ENCODE assay signal across 8 cellular contexts in genomic region chr16:88238732-88239274, GRCh38.
DNase-seq lines count a peak whose midpoint lies in the region; ATAC-seq and TF ChIP-seq lines count a peak whose summit lies in the region.
"Not testable (repeated sequence)": the region's sequence is repeated elsewhere in the genome, so short reads cannot be mapped to it uniquely, and the experiment has no call there.

No MANE protein-coding gene starts in this region.

- H3K4me2 ChIP-seq in BLaER1 treated with 17β-estradiol and CSF1 and Interleukin-3, amounts not matched to agents 10 nM and 100 nM: peak overlapping the region in 7 of 11 experiments; percentile 18 to 76 (median 56); a peak in 13 of 22 replicates
- not testable (repeated sequence) for H3K4me2 ChIP-seq in trophoblast cell (ENCODE audit: low read length)

- H2AFZ ChIP-seq in trophoblast cell (ENCODE audit: insufficient read depth, low read length, poor library complexity): not testable (repeated sequence)

- not testable (repeated sequence) for H3K27ac Mint-ChIP-seq in central memory CD8-positive, alpha-beta T cell (ENCODE audit: low read depth)

- H2AK5ac ChIP-seq in trophoblast cell (ENCODE audit: low read length): not testable (repeated sequence)

- H4K12ac ChIP-seq in trophoblast cell (ENCODE audit: low read depth, low read length): not testable (repeated sequence)

- not testable (repeated sequence) for H3K36me3 ChIP-seq in BLaER1 treated with 17β-estradiol and CSF1 and Interleukin-3, amounts not matched to agents 10 nM and 100 nM; trophoblast cell (ENCODE audit: control insufficient read depth in 1 of 2, insufficient read depth in 2 of 2, low read length in 2 of 2)

- H3K27ac ChIP-seq in BLaER1 treated with 17β-estradiol and CSF1 and Interleukin-3, amounts not matched to agents 10 nM and 100 nM: not testable (repeated sequence)
- H3K27ac ChIP-seq in right cardiac atrium (ENCODE audit: low read length): peak overlapping the region; percentile 79
- H3K27ac ChIP-seq in trophoblast cell (ENCODE audit: low read depth, low read length): peak overlapping the region; percentile 80

- H3K79me1 ChIP-seq in trophoblast cell (ENCODE audit: low read length): peaks cover 20% of the 10 kb centered on the region

- H3K27me3 ChIP-seq in BLaER1 treated with 17β-estradiol and CSF1 and Interleukin-3, amounts not matched to agents 10 nM and 100 nM: peaks cover 0 to 15% (median 9%) of the 10 kb centered on the region in 11 experiments; a peak in 9 of 22 replicates
- H3K27me3 ChIP-seq in right cardiac atrium (ENCODE audit: control insufficient read depth, insufficient read depth); trophoblast cell (ENCODE audit: insufficient read depth, low read length): not testable (repeated sequence)

- H3K9me3 ChIP-seq in BLaER1 treated with 17β-estradiol and CSF1 and Interleukin-3, amounts not matched to agents 10 nM and 100 nM (replicated peaks in 1 of 11); right cardiac atrium (ENCODE audit: control insufficient read depth, low read length); trophoblast cell (ENCODE audit: insufficient read depth, low read depth, low read length): not testable (repeated sequence)

- not testable (repeated sequence) for H3K4me1 Mint-ChIP-seq in central memory CD8-positive, alpha-beta T cell

- H3K14ac ChIP-seq in trophoblast cell (ENCODE audit: low read length): not testable (repeated sequence)

- not testable (repeated sequence) for H3K23ac ChIP-seq in trophoblast cell (ENCODE audit: low read length)

- peaks cover 11 to 24% (median 16%) of the 10 kb centered on the region in 10 experiments; a peak in 17 of 20 replicates for H3K4me1 ChIP-seq in BLaER1 treated with 17β-estradiol and CSF1 and Interleukin-3, amounts not matched to agents 10 nM and 100 nM
- not testable (repeated sequence) for H3K4me1 ChIP-seq in right cardiac atrium (ENCODE audit: control insufficient read depth, insufficient read depth, low read length)
- peaks cover 24 to 33% of the 10 kb centered on the region in 2 experiments for H3K4me1 ChIP-seq in trophoblast cell (ENCODE audit: control insufficient read depth in 1 of 2, insufficient read depth in 2 of 2, low read length in 2 of 2)

- TF ChIP-seq CTCF in HFF-Myc (IDR thresholded peaks at IDR 0.05; ENCODE audit: low read depth, low read length, missing control alignments): not testable (repeated sequence)

- H3K4ac ChIP-seq in trophoblast cell (ENCODE audit: low read depth, low read length): not testable (repeated sequence)

- not testable (repeated sequence) for H3K79me2 ChIP-seq in trophoblast cell (ENCODE audit: control insufficient read depth, insufficient read depth, low read length, poor library complexity)

- H3K27me3 Mint-ChIP-seq in central memory CD8-positive, alpha-beta T cell: peaks cover 22% of the 10 kb centered on the region

- not testable (repeated sequence) for H3K18ac ChIP-seq in trophoblast cell (ENCODE audit: low read length)

- not testable (repeated sequence) for H4K20me1 ChIP-seq in BLaER1 treated with 17β-estradiol and CSF1 and Interleukin-3, amounts not matched to agents 10 nM and 100 nM

- H4K91ac ChIP-seq in trophoblast cell (ENCODE audit: low read depth, low read length): peak overlapping the region; percentile 81

- not testable (repeated sequence) for H3K9me3 Mint-ChIP-seq in central memory CD8-positive, alpha-beta T cell

- 21% methylated on average over 6 of the region's 8 CpGs for WGBS in right cardiac atrium
- no CpG with 5 or more reads among the region's 8 CpGs for WGBS in trophoblast cell (ENCODE audit: extremely low coverage, insufficient coverage, insufficient read length)

- H2BK5ac ChIP-seq in trophoblast cell (ENCODE audit: low read depth, low read length, poor library complexity): peak overlapping the region; percentile 39

- H3K36me3 Mint-ChIP-seq in central memory CD8-positive, alpha-beta T cell (ENCODE audit: insufficient read depth): not testable (repeated sequence)

- not testable (repeated sequence) for H3K4me3 Mint-ChIP-seq in central memory CD8-positive, alpha-beta T cell

- H2BK120ac ChIP-seq in trophoblast cell (ENCODE audit: insufficient read depth, low read length, poor library complexity): peak overlapping the region; percentile 76

- H3K4me3 ChIP-seq in BLaER1 treated with 17β-estradiol and CSF1 and Interleukin-3, amounts not matched to agents 10 nM and 100 nM; HFF-Myc (replicated peaks; ENCODE audit: low read depth, low read length); right cardiac atrium (ENCODE audit: low read length); trophoblast cell (ENCODE audit: low read depth, low read length): not testable (repeated sequence)

- ATAC-seq in central memory CD8-positive, alpha-beta T cell (replicated peaks; ENCODE audit: extremely low read depth, poor library complexity, severe bottlenecking): peak; percentile 56
- peak; percentile 84 to 86 for ATAC-seq in right cardiac atrium
- peak; percentile 84 for ATAC-seq in stimulated activated naive CD8-positive, alpha-beta T cell treated with anti-CD3 and anti-CD28 coated beads, Interleukin-15, Interleukin-2, amounts not matched to agents 100 U/mL and 50 U/mL, for 24 hours

- not testable (repeated sequence) for H3K9ac ChIP-seq in BLaER1 treated with 17β-estradiol and CSF1 and Interleukin-3, amounts not matched to agents 10 nM and 100 nM; trophoblast cell (ENCODE audit: low read length)

- not testable (repeated sequence) for H4K8ac ChIP-seq in trophoblast cell (ENCODE audit: low read depth, low read length)

- peak; percentile 95 for DNase-seq in HFF-Myc (ENCODE audit: extremely low read depth, low read depth)
- peak; percentile 18 to 24 for DNase-seq in NOMO-1 (lab: John Stamatoyannopoulos, UW; ENCODE audit: unreplicated experiment in 2 of 2)
- peak; percentile 6 to 33 for DNase-seq in activated CD4-positive, alpha-beta T cell treated with anti-CD3 and anti-CD28 coated beads for 24 hours (ENCODE audit: low read depth in 2 of 2)
- DNase-seq in central memory CD8-positive, alpha-beta T cell (ENCODE audit: low spot score in 2 of 2): not testable (repeated sequence)
- peak; percentile 95 to 97 (median 96) for DNase-seq in right cardiac atrium
- DNase-seq in trophoblast cell: peak; percentile 25 to 56
- peak; percentile 54 for DNase-seq in stimulated activated naive CD8-positive, alpha-beta T cell treated with anti-CD3 and anti-CD28 coated beads, Interleukin-15, Interleukin-2, amounts not matched to agents 100 U/mL and 50 U/mL, for 24 hours

- intact Hi-C loops in right cardiac atrium (cut with DNase I): not testable (repeated sequence)

- not testable (repeated sequence) for H2BK12ac ChIP-seq in trophoblast cell (ENCODE audit: low read length)
